9 cellular contexts compared by ENCODE assay signal in genomic region chr20:63178889-63179751, GRCh38. TPM values are rescaled to one million over a fixed set of nuclear protein-coding genes. Genes with fewer than 3 reads are reported as not detected.
DNase-seq lines count a peak whose midpoint lies in the region; ATAC-seq and TF ChIP-seq lines count a peak whose summit lies in the region.
"Had no signal": no experiment of that assay in that cellular context is flagged by ENCODE, and none has a peak within 500 bp of the region (broad histone marks: within the 10 kb centered on the region; RNA-seq: fewer than 3 reads in every experiment).

No MANE protein-coding gene starts in this region.

- H2AFZ ChIP-seq in neuron (ENCODE audit: low read depth, low read length): no peak overlapping the region

- TF ChIP-seq CTCF in BJ (IDR thresholded peaks at IDR 0.05; ENCODE audit: insufficient read depth, low read depth, low read length): peak; percentile 49
- TF ChIP-seq CTCF in epithelial cell of proximal tubule (conservative IDR thresholded peaks at IDR 0.05; ENCODE audit: low read depth, low read length): peak; percentile 66

- CTCF ChIA-PET in BJ (lab: Yijun Ruan, JAX): no interaction called here

- H3K4me1 ChIP-seq in neuron (ENCODE audit: insufficient read depth, low read length): peaks cover 54% of the 10 kb centered on the region
- H3K4me1 ChIP-seq in thymus (ENCODE audit: control insufficient read depth, insufficient read depth, low read length): peaks cover 5% of the 10 kb centered on the region

- 2% methylated on average over 74 of the region's 74 CpGs for WGBS in thymus

- H3K27ac ChIP-seq in thymus (ENCODE audit: low read depth): no peak overlapping the region
- H3K27ac ChIP-seq: HL-60 had no signal

- POLR2A ChIA-PET in BJ (lab: Charles Lee): no interaction called here

- no peaks in the 10 kb centered on the region for H3K36me3 ChIP-seq in BJ (ENCODE audit: control insufficient read depth, insufficient read depth, low read length)
- peaks cover 14% of the 10 kb centered on the region for H3K36me3 ChIP-seq in neuron (ENCODE audit: insufficient read depth, low read length)
- no peaks in the 10 kb centered on the region for H3K36me3 ChIP-seq in thymus (ENCODE audit: control insufficient read depth, insufficient read depth)

- H3K27me3 ChIP-seq in BJ (ENCODE audit: control insufficient read depth, insufficient read depth, low read length) (peaks cover 52% of the 10 kb centered on the region), neuron (ENCODE audit: insufficient read depth, low read length) (no peaks in the 10 kb centered on the region), thymus (ENCODE audit: control insufficient read depth, insufficient read depth) (peaks cover 71% of the 10 kb centered on the region)

- H3K4me3 ChIP-seq in BJ (ENCODE audit: low read depth, low read length) (no peak overlapping the region), epithelial cell of proximal tubule (ENCODE audit: low read depth, low read length) (no peak overlapping the region), neuron (ENCODE audit: low read length) (peak overlapping the region; percentile 95), thymus (ENCODE audit: low read length) (peak overlapping the region; percentile 42)

- DNase-seq in BJ (ENCODE audit: low read depth): no peak
- DNase-seq in NCI-H526 treated with DMSO at 0.1 percent for 48 hours (lab: John Stamatoyannopoulos, UW): peak; percentile 66
- DNase-seq in activated CD8-positive, alpha-beta memory T cell treated with anti-CD3 and anti-CD28 coated beads, Interleukin-2, amount 50 U/mL, for 4 hours: peak; percentile 82
- DNase-seq in epithelial cell of proximal tubule (ENCODE audit: low read depth): no peak

- peak; percentile 50 for ATAC-seq in GM21825 (IDR thresholded peaks at IDR 0.05; ENCODE audit: unreplicated experiment)
- ATAC-seq in HG03571 (IDR thresholded peaks at IDR 0.05; ENCODE audit: unreplicated experiment): no peak

- H3K9me3 ChIP-seq in neuron (ENCODE audit: low read length) (no peaks in the 10 kb centered on the region), thymus (ENCODE audit: control insufficient read depth) (no peaks in the 10 kb centered on the region)

RNA-seq across cellular contexts. Expression of gene YTHDF1, which starts 36.8 kb away (rescaled TPM):
- 17.5 and 19.1 TPM in 2 replicates for polyA plus RNA-seq in BJ (2011; rRNA removed)
- polyA minus RNA-seq in BJ (2011; rRNA and poly(A)+ RNA removed): 16.8 and 21.4 TPM in 2 replicates
- 20.4 and 30.5 TPM in 2 replicates for total RNA-seq in epithelial cell of proximal tubule
- polyA plus RNA-seq in thymus: 38.2 TPM

RNA-seq across cellular contexts. Expression of gene BIRC7, which starts 56.6 kb away (rescaled TPM):
- polyA plus RNA-seq in BJ (2011; rRNA removed) (not detected in 2 replicates), thymus (0.87 TPM)
- polyA minus RNA-seq in BJ (2011; rRNA and poly(A)+ RNA removed): not detected in 2 replicates
- 1.1 and 10.6 TPM in 2 replicates for total RNA-seq in epithelial cell of proximal tubule

Comparison
In these comparisons a context has a peak if more than half of its experiments do, and no peak if none do; other contexts are left out.
1. DNase-seq: peak in NCI-H526 treated with DMSO at 0.1 percent for 48 hours (single experiment) and activated CD8-positive, alpha-beta memory T cell treated with anti-CD3 and anti-CD28 coated beads, Interleukin-2, amount 50 U/mL, for 4 hours (single experiment); none in BJ (single experiment) and epithelial cell of proximal tubule (single experiment).
2. H3K4me3 ChIP-seq: peak in neuron (single experiment) and thymus (single experiment); none in BJ (single experiment) and epithelial cell of proximal tubule (single experiment).